8 cellular contexts compared by ENCODE assay signal in genomic region chr11:64888406-64888757, GRCh38. TPM values are rescaled to one million over a fixed set of nuclear protein-coding genes. Genes with fewer than 3 reads are reported as not detected.
DNase-seq lines count a peak whose midpoint lies in the region; ATAC-seq and TF ChIP-seq lines count a peak whose summit lies in the region.
"Had no signal": no experiment of that assay in that cellular context is flagged by ENCODE, and none has a peak within 500 bp of the region (broad histone marks: within the 10 kb centered on the region; RNA-seq: fewer than 3 reads in every experiment).

No MANE protein-coding gene starts in this region.

- WGBS in esophagus muscularis mucosa = 35% methylated on average over 4 of the region's 8 CpGs

- H3K4me2 ChIP-seq in HCT116 (ENCODE audit: low read length) = peak overlapping the region; percentile 89

- no peak for TF ChIP-seq RAD21 in HCT116 (IDR thresholded peaks at IDR 0.05; ENCODE audit: low read depth)

- H3K27me3 ChIP-seq in HCT116 (ENCODE audit: insufficient read depth, low read length) (no peaks in the 10 kb centered on the region), esophagus muscularis mucosa (no peaks in the 10 kb centered on the region), gastrocnemius medialis (no peaks in the 10 kb centered on the region)

- BruUV-seq in HCT116 (replicated peaks; lab: Mats Ljungman, UMichigan) = no TSS peak

- RAD21 ChIA-PET in HCT116 (lab: Charles Lee; ENCODE audit: low non-redundant PET in 1 of 2, low total read pairs in 2 of 2, uncharacterized antibody in 2 of 2, unreplicated experiment in 2 of 2) = interaction anchor here (0.7 to 1.2 kb wide), 3 partner anchors 40 to 41 kb away, joined by 3 to 4 read pairs (median 3); no protein-coding TSS in a partner anchor

- intact Hi-C loops in HCT116 (cut with micrococcal nuclease) = loop anchor here (5.0 kb wide), 1 partner anchor 101 kb away; no protein-coding TSS in a partner anchor
- intact Hi-C loops in esophagus muscularis mucosa (cut with DNase I) = no loop called here
- intact Hi-C loops in gastrocnemius medialis (cut with DNase I; ENCODE audit: low total_unique reads) = loop anchor here (1.0 kb wide), 1 partner anchor 41 kb away; no protein-coding TSS in a partner anchor

- peak overlapping the region in 1 of 2 experiments; percentile 51; a peak in 3 of 4 replicates for H3K4me3 ChIP-seq in HCT116 (replicated peaks in 1 of 2; ENCODE audit: low read depth in 1 of 2, low read length in 2 of 2)
- H3K4me3 ChIP-seq in esophagus muscularis mucosa = peak overlapping the region; percentile 31 to 41 (median 36)
- H3K4me3 ChIP-seq in gastrocnemius medialis = peak overlapping the region in 3 of 4 donors; percentile 16 to 58 (median 42)

- H3K4me1 ChIP-seq in HCT116 (ENCODE audit: control insufficient read depth in 1 of 2, insufficient read depth in 2 of 2, low read length in 2 of 2) = peaks cover 7 to 34% of the 10 kb centered on the region in 2 experiments; a peak in 3 of 4 replicates
- peaks cover 19 to 27% (median 21%) of the 10 kb centered on the region in 4 donors for H3K4me1 ChIP-seq in esophagus muscularis mucosa
- H3K4me1 ChIP-seq in gastrocnemius medialis = peaks cover 8 to 9% of the 10 kb centered on the region in 2 donors

- DNase-seq in HCT116 (ENCODE audit: low read depth, low spot score) = no peak
- DNase-seq in RWPE1 (ENCODE audit: low spot score) = no peak
- DNase-seq in esophagus muscularis mucosa (ENCODE audit: extremely low spot score) = no peak
- DNase-seq in gastrocnemius medialis = no peak
- DNase-seq in NCI-H2107 (lab: John Stamatoyannopoulos, UW) = no peak
- no peak for DNase-seq in NOMO-1 treated with dmso at 0.1 percent for 144 hours (lab: John Stamatoyannopoulos, UW; ENCODE audit: unreplicated experiment)

- POLR2A ChIA-PET in HCT116 (lab: Charles Lee) = interaction anchor here (1.0 to 1.4 kb wide), 2 partner anchors 33 to 39 kb away, joined by 3 to 9 read pairs; no protein-coding TSS in a partner anchor
- POLR2A ChIA-PET in RWPE1 (lab: Yijun Ruan, JAX; ENCODE audit: low non-redundant PET) = no interaction called here

- H3K27ac ChIP-seq in HCT116 (ENCODE audit: low read depth, low read length) (peak overlapping the region; percentile 40; the same call in 1 of the 2 replicates), RWPE1 (peak overlapping the region; percentile 42), esophagus muscularis mucosa (replicated peaks in 1 of 4) (peak overlapping the region in 2 of 4 donors; percentile 71 to 74), gastrocnemius medialis (no peak overlapping the region)

- no peak for TF ChIP-seq CTCF in HCT116 (IDR thresholded peaks at IDR 0.05 in 2 of 3, conservative IDR thresholded peaks at IDR 0.05 in 1 of 3; ENCODE audit: borderline replicate concordance in 1 of 3, insufficient read depth in 1 of 3, low read depth in 2 of 3, low read length in 2 of 3)
- no peak for TF ChIP-seq CTCF in RWPE1 (conservative IDR thresholded peaks at IDR 0.05; ENCODE audit: low read depth)
- no peak for TF ChIP-seq CTCF in esophagus muscularis mucosa (IDR thresholded peaks at IDR 0.05)
- no peak for TF ChIP-seq CTCF in gastrocnemius medialis (IDR thresholded peaks at IDR 0.05 in 4 of 5, conservative IDR thresholded peaks at IDR 0.05 in 1 of 5)

- H3K9me2 ChIP-seq in HCT116 (ENCODE audit: insufficient read depth) = no peaks in the 10 kb centered on the region

- CTCF ChIA-PET in HCT116 (lab: Charles Lee) (interaction anchor here (0.6 to 10.8 kb wide), 17 partner anchors 9 to 119 kb away, joined by 3 to 112 read pairs (median 4); partner anchors contain the start of genes BATF2, CDC42BPG, EHD1 and PPP2R5B), RWPE1 (lab: Yijun Ruan, JAX) (interaction anchor here (0.5 to 2.1 kb wide), 21 partner anchors 8 to 180 kb away, joined by 3 to 39 read pairs (median 4); partner anchors contain the start of genes ARL2 and EHD1)

- TF ChIP-seq EP300 in esophagus muscularis mucosa (IDR thresholded peaks at IDR 0.05) = no peak

- no peak for TF ChIP-seq POLR2A in HCT116 (IDR thresholded peaks at IDR 0.05; ENCODE audit: borderline replicate concordance, extremely low read depth, insufficient read depth, insufficient read length)
- TF ChIP-seq POLR2A in esophagus muscularis mucosa (IDR thresholded peaks at IDR 0.05; ENCODE audit: low read depth) = no peak
- no peak for TF ChIP-seq POLR2A in gastrocnemius medialis (IDR thresholded peaks at IDR 0.05)

- H4K20me1 ChIP-seq in HCT116 (ENCODE audit: insufficient read depth) = no peaks in the 10 kb centered on the region

- H3K9me3 ChIP-seq in HCT116 (ENCODE audit: control insufficient read depth in 1 of 2, insufficient read depth in 1 of 2, low read depth in 1 of 2, low read length in 2 of 2) = no peaks in the 10 kb centered on the region
- H3K9me3 ChIP-seq in esophagus muscularis mucosa = no peaks in the 10 kb centered on the region
- H3K9me3 ChIP-seq in gastrocnemius medialis = no peaks in the 10 kb centered on the region

- ATAC-seq in HCT116 (no peak), gastrocnemius medialis (no peak), HG03039 (IDR thresholded peaks at IDR 0.05; ENCODE audit: unreplicated experiment) (no peak)

- H3K79me2 ChIP-seq in HCT116 (ENCODE audit: insufficient read depth, low read length) = no peaks in the 10 kb centered on the region

- in situ Hi-C loops in gastrocnemius medialis (cut with MboI; ENCODE audit: low sequenced_read_pairs in 4 of 4) = loop anchor here in 1 of 4 donors (5.0 kb wide), 1 partner anchor 41 kb away; no protein-coding TSS in a partner anchor

- H3K9ac ChIP-seq in HCT116 (ENCODE audit: low read length) = peak overlapping the region; percentile 54

- H3K36me3 ChIP-seq in HCT116 (ENCODE audit: control insufficient read depth in 1 of 2, insufficient read depth in 2 of 2, low read length in 2 of 2) (no peaks in the 10 kb centered on the region), esophagus muscularis mucosa (no peaks in the 10 kb centered on the region), gastrocnemius medialis (no peaks in the 10 kb centered on the region)

- peak overlapping the region; percentile 99 for H2AFZ ChIP-seq in HCT116 (ENCODE audit: low read depth, low read length, poor library complexity, severe bottlenecking)

TF ChIP-seq in HCT116, 20 proteins besides CTCF, POLR2A, EP300 and RAD21 (continues in another document):
- TF ChIP-seq ATF3 (IDR thresholded peaks at IDR 0.05) (no peak), POLR2AphosphoS5 (IDR thresholded peaks at IDR 0.05; ENCODE audit: low read depth, low read length) (no peak), MAX (IDR thresholded peaks at IDR 0.05) (no peak), TCF7L2 (IDR thresholded peaks at IDR 0.05; ENCODE audit: borderline replicate concordance, extremely low read depth, insufficient read depth, insufficient read length) (no peak), ELF1 (IDR thresholded peaks at IDR 0.05; ENCODE audit: borderline replicate concordance, low read depth) (no peak), SIN3A (IDR thresholded peaks at IDR 0.05; ENCODE audit: low read depth) (no peak), ZBTB33 (IDR thresholded peaks at IDR 0.05; ENCODE audit: extremely low read depth, insufficient replicate concordance, low read length) (no peak), EZH2 (IDR thresholded peaks at IDR 0.05) (no peak), CBX3 (IDR thresholded peaks at IDR 0.05; ENCODE audit: low read depth) (no peak), FOSL1 (IDR thresholded peaks at IDR 0.05; ENCODE audit: low read depth) (no peak), ZNF274 (IDR thresholded peaks at IDR 0.05; ENCODE audit: low read depth, low read length) (no peak), YY1 (IDR thresholded peaks at IDR 0.05; ENCODE audit: extremely low read depth, insufficient replicate concordance, low read depth, low read length) (no peak)

RNA-seq across cellular contexts. Expression of gene EHD1, which starts 10.0 kb away (rescaled TPM):
- total RNA-seq in HCT116 (2021; ENCODE audit: unreplicated experiment) (48.1 TPM), esophagus muscularis mucosa (100 to 1,000 TPM in 2 of 4 donors, 10 to 100 TPM in 2; 57.0 to 193 (median 104) TPM), gastrocnemius medialis (10 to 100 TPM; 24.8 to 46.2 (median 31.3) TPM)
- polyA plus RNA-seq in HCT116 (2012) = 43.5 and 70.0 TPM in 2 replicates

RNA-seq across cellular contexts. Expression of gene ATG2A, which starts 28.6 kb away (rescaled TPM):
- total RNA-seq in HCT116 (2021; ENCODE audit: unreplicated experiment) (24.7 TPM), esophagus muscularis mucosa (10 to 100 TPM; 19.9 to 28.7 (median 26.1) TPM), gastrocnemius medialis (10 to 100 TPM; 10.7 to 97.5 (median 37.9) TPM)
- polyA plus RNA-seq in HCT116 (2012) = 16.7 and 18.3 TPM in 2 replicates

RNA-seq across cellular contexts. Expression of gene PPP2R5B, which starts 36.1 kb away (rescaled TPM):
- 10.9 TPM for total RNA-seq in HCT116 (2021; ENCODE audit: unreplicated experiment)
- 14.2 and 15.1 TPM in 2 replicates for polyA plus RNA-seq in HCT116 (2012)
- total RNA-seq in esophagus muscularis mucosa = 10 to 100 TPM; 24.1 to 38.8 (median 29.0) TPM
- total RNA-seq in gastrocnemius medialis = 10 to 100 TPM; 17.2 to 34.2 (median 24.3) TPM

RNA-seq across cellular contexts. Expression of gene CDC42BPG, which starts 43.9 kb away (rescaled TPM):
- 30.1 TPM for total RNA-seq in HCT116 (2021; ENCODE audit: unreplicated experiment)
- polyA plus RNA-seq in HCT116 (2012) = 19.3 TPM in 2 replicates
- under 1 TPM in 3 of 4 donors, not detected in 1; 0.33 to 0.46 (median 0.39) TPM for total RNA-seq in esophagus muscularis mucosa
- total RNA-seq in gastrocnemius medialis = under 1 TPM in 2 of 4 donors, not detected in 2; 0.15 to 0.19 TPM

RNA-seq across cellular contexts. Expression of gene GPHA2, which starts 47.3 kb away (rescaled TPM):
- total RNA-seq in HCT116 (2021; ENCODE audit: unreplicated experiment) (not detected), esophagus muscularis mucosa (not detected), gastrocnemius medialis (not detected)
- polyA plus RNA-seq in HCT116 (2012) = 0.23 TPM in 1 of 2 replicates, not detected in the other
- total RNA-seq: myocyte had no signal

Comparison
In these comparisons a context has a peak if more than half of its experiments do, and no peak if none do; other contexts are left out.
1. H3K27ac ChIP-seq: peak in HCT116 (single experiment) and RWPE1 (single experiment); none in gastrocnemius medialis (0 of 4).